Comparison of ENCODE assay signal across 8 cellular contexts in genomic region chr3:71724584-71725278, GRCh38. TPM values are rescaled to one million over a fixed set of nuclear protein-coding genes. Genes with fewer than 3 reads are reported as not detected.
DNase-seq lines count a peak whose midpoint lies in the region; ATAC-seq and TF ChIP-seq lines count a peak whose summit lies in the region.

No MANE protein-coding gene starts in this region.

- peak overlapping the region; percentile 72 to 97 for H3K4me3 Mint-ChIP-seq in effector memory CD8-positive, alpha-beta T cell

- peaks cover 23% of the 10 kb centered on the region for H3K36me3 Mint-ChIP-seq in effector memory CD8-positive, alpha-beta T cell (ENCODE audit: insufficient read depth)

- no peaks in the 10 kb centered on the region for H3K9me3 ChIP-seq in mononuclear cell (ENCODE audit: low read depth, low read length)
- H3K9me3 ChIP-seq in testis = no peaks in the 10 kb centered on the region

- ATAC-seq in HG03280 (IDR thresholded peaks at IDR 0.05; ENCODE audit: unreplicated experiment) (peak; percentile 48), GM21367 (IDR thresholded peaks at IDR 0.05; ENCODE audit: unreplicated experiment) (no peak)
- peak; percentile 21 to 36 for ATAC-seq in activated CD4-positive, CD25-positive, alpha-beta regulatory T cell treated with anti-CD3 and anti-CD28 coated beads, Interleukin-2, amount 50 U/mL, for 24 hours
- peak; percentile 24 for ATAC-seq in effector memory CD8-positive, alpha-beta T cell (replicated peaks)

- no peaks in the 10 kb centered on the region for H3K36me3 ChIP-seq in testis (ENCODE audit: low read depth, missing control alignments)

- no peaks in the 10 kb centered on the region for H3K27me3 Mint-ChIP-seq in effector memory CD8-positive, alpha-beta T cell

- H3K27me3 ChIP-seq in mononuclear cell (ENCODE audit: insufficient read depth, low read length) (no peaks in the 10 kb centered on the region), testis (no peaks in the 10 kb centered on the region)

- no peak for TF ChIP-seq CTCF in testis (IDR thresholded peaks at IDR 0.05)

- H3K27ac Mint-ChIP-seq in effector memory CD8-positive, alpha-beta T cell = peak overlapping the region; percentile 93 to 97

- peak overlapping the region; percentile 39 to 66 for H3K27ac ChIP-seq in testis

- peak; percentile 78 for DNase-seq in activated effector memory CD4-positive, alpha-beta T cell treated with anti-CD3 and anti-CD28 coated beads, Interleukin-2, amount 50 U/mL, for 16 hours
- no peak for DNase-seq in activated effector memory CD4-positive, alpha-beta T cell treated with Interleukin-2 at 50 U/mL for 16 hours
- DNase-seq in effector memory CD8-positive, alpha-beta T cell = peak in 2 of 3 experiments; percentile 28 to 31
- DNase-seq in testis = peak; percentile 37

- H3K4me3 ChIP-seq in mononuclear cell (ENCODE audit: low read length) (peak overlapping the region; percentile 66), testis (peak overlapping the region; percentile 67 to 75)

- H3K4me1 Mint-ChIP-seq in effector memory CD8-positive, alpha-beta T cell (ENCODE audit: low read depth in 2 of 2) = peaks cover 62 to 69% of the 10 kb centered on the region in 2 donors

- no peak for TF ChIP-seq POLR2A in testis (IDR thresholded peaks at IDR 0.05)

- intact Hi-C loops in testis (cut with DNase I; ENCODE audit: low total_unique reads) = no loop called here

- no peaks in the 10 kb centered on the region for H3K9me3 Mint-ChIP-seq in effector memory CD8-positive, alpha-beta T cell

- peaks cover 76% of the 10 kb centered on the region for H3K4me1 ChIP-seq in mononuclear cell (ENCODE audit: insufficient read depth, low read length)
- peaks cover 11% of the 10 kb centered on the region for H3K4me1 ChIP-seq in testis

- WGBS in testis, 2 donors = 0 to 1% methylated on average over 22 to 52 of the region's 75 CpGs

RNA-seq across cellular contexts. Expression of gene EIF4E3, which starts 0.5 kb away (rescaled TPM):
- total RNA-seq in mononuclear cell (21.1 TPM), testis (10 to 100 TPM; 15.4 to 17.4 TPM)
- 10.4 TPM for polyA plus RNA-seq in testis (ENCODE audit: insufficient read depth, low read depth, low replicate concordance)

RNA-seq across cellular contexts. Expression of gene GPR27, which starts 28.9 kb away (rescaled TPM):
- 5.1 TPM for total RNA-seq in mononuclear cell
- 10 to 100 TPM; 28.1 to 30.4 TPM for total RNA-seq in testis
- 11.3 TPM for polyA plus RNA-seq in testis (ENCODE audit: insufficient read depth, low read depth, low replicate concordance)
